ENCODE assay signal across 28 cellular contexts in the genomic region with DNA sequence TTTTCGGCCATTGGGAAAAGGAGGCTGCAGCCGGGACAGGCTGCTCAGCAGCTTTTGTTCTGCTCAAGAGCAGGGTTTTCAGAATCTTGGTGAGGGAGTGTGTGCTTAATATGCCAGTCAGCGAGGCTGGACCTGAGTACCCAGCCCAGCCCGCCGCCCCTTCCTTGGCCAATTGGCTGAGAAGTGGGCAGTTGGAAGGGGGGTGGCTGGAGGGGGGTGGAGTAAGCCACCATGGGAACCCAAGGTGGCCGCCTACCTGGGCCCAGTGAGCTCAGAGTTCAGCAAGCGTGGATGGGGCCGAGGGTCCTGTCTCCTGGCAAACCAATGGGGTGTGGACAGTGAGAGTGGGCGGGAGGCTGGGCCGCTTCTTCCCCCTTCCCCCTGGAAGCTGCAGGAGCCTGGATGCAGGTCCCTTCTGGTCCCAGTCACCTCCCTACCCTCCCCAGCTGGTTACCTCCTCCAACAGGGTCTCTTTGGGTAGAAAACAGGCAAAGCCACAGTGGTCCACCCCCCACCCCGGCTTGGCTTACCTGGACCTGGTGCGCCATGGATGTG. TPM values are rescaled to one million over a fixed set of nuclear protein-coding genes. Genes with fewer than 3 reads are reported as not detected.
"Had no signal": no experiment of that assay in that cellular context is flagged by ENCODE, and none has a peak within 500 bp of the region (broad histone marks: within the 10 kb centered on the region; RNA-seq: fewer than 3 reads in every experiment).

No MANE protein-coding gene starts in this region.

- FAIRE-seq: endometrium, TTC549 had no signal

- H3K4me3 ChIP-seq: adrenal gland, colonic mucosa, esophagus squamous epithelium, right lobe of liver, thoracic aorta, uterus had no signal

- H3K4me1 ChIP-seq: adrenal gland, colonic mucosa, right lobe of liver had no signal

- H3K36me3 ChIP-seq: adrenal gland, colonic mucosa, esophagus squamous epithelium, right lobe of liver, thoracic aorta, uterus had no signal

- H3K27ac ChIP-seq: adrenal gland, colonic mucosa, epithelial cell of prostate, esophagus squamous epithelium, right lobe of liver, thoracic aorta, uterus, WERI-Rb-1 had no signal

- DNase-seq: activated CD4-positive, alpha-beta T cell treated with anti-CD3 and anti-CD28 coated beads for 48 hours; activated CD4-positive, alpha-beta T cell treated with anti-CD3 and anti-CD28 coated beads, Interleukin-2, amount 50 U/mL, for 48 hours; activated CD8-positive, alpha-beta memory T cell treated with anti-CD3 and anti-CD28 coated beads for 24 hours; activated effector memory CD4-positive, alpha-beta T cell treated with anti-CD3 and anti-CD28 coated beads, Interleukin-2, amount 50 U/mL, for 16 hours; activated naive CD4-positive, alpha-beta T cell treated with anti-CD3 and anti-CD28 coated beads for 36 hours; activated naive CD8-positive, alpha-beta T cell treated with anti-CD3 and anti-CD28 coated beads for 36 hours; adrenal gland; colonic mucosa; effector CD8-positive, alpha-beta T cell; esophagus squamous epithelium; foreskin melanocyte; glutamatergic neuron; islet precursor cell; left colon; naive thymus-derived CD8-positive, alpha-beta T cell; right lobe of liver; stimulated activated CD4-positive, alpha-beta T cell treated with anti-CD3 and anti-CD28 coated beads, Interleukin-2, amount 100 ng/mL, for 48 hours; stimulated activated naive CD4-positive, alpha-beta T cell treated with Interleukin-2 at 50 U/mL for 16 hours; SW 1271; T-helper 9 cell; uterus; WERI-Rb-1 had no signal

- ATAC-seq: activated CD4-positive, CD25-positive, alpha-beta regulatory T cell treated with anti-CD3 and anti-CD28 coated beads, Interleukin-2, amount 50 U/mL, for 24 hours; left colon; naive thymus-derived CD8-positive, alpha-beta T cell; right lobe of liver had no signal

- H3K27me3 ChIP-seq: adrenal gland, colonic mucosa, right lobe of liver, uterus had no signal

- H3K9me3 ChIP-seq: adrenal gland, colonic mucosa, esophagus squamous epithelium, right lobe of liver, uterus had no signal

RNA-seq across cellular contexts. Expression of a gene that starts 52.5 kb away (rescaled TPM):
- total RNA-seq: activated naive CD8-positive, alpha-beta T cell treated with anti-CD3 and anti-CD28 coated beads for 36 hours; activated T-helper 1 cell treated with anti-CD3 and anti-CD28 coated beads, Interleukin-12 subunit alpha, Interleukin-12 subunit beta, Interleukin-2, Interleukin-4 antibody, amounts not matched to agents 30 ng/mL and 10 ng/mL and 1 ng/mL, durations not matched to agents 14 hours and 24 hours and 36 hours; naive thymus-derived CD8-positive, alpha-beta T cell had no signal
- polyA plus RNA-seq: naive thymus-derived CD8-positive, alpha-beta T cell had no signal
